2 cellular contexts compared by ENCODE assay signal in the genomic region with DNA sequence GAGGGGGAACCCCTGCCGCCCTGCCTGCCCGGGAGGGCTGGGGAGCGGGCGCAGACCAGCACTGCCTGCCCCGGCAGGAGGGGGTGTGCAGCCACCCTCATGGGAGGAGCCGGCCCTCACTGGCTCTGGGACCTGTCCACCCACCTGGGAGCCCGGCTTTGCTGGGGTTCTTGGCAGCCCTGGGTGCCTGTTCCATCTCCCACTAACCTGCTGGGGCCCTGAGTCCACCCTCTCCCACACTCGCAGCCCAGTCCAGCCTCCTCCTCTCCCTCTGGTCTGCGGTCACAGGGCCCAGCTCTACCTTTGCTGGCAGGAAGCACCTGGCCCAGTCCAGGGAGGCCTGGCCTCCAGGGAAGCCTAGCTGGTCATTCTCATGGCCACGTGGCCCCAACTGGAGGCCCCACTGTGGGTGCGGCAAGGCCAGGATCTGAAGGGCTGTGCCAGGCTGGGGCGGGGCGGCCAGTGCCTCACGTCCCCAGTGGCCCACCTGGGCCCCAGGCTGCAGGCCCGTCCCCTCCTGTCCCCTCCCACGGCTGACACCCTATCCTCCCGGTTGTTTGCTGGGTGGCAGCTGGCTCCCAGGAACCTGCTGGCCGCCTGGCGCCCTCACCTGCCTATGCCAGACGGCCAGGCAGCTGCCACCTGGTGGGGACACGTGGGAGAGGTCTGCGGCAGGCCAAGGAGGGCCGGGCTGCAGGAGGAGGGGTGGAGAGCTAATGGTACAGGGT.
TF ChIP-seq lines count a peak whose summit lies in the region.

A gene (minus strand): TSS at position 393 of the 728 bp plus-strand sequence. CDS start 721 bp downstream, outside the sequence.

TF ChIP-seq in H1, 55 proteins besides CTCF, POLR2A, EP300 and RAD21 (continues in another document):
- TF ChIP-seq, protein P1, sequence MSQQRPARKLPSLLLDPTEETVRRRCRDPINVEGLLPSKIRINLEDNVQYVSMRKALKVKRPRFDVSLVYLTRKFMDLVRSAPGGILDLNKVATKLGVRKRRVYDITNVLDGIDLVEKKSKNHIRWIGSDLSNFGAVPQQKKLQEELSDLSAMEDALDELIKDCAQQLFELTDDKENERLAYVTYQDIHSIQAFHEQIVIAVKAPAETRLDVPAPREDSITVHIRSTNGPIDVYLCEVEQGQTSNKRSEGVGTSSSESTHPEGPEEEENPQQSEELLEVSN (IDR thresholded peaks at IDR 0.05), result 0 out of 2 replicates have a peak, but pooled peaks have one; percentile 38
- no peak for TF ChIP-seq SIX5 (IDR thresholded peaks at IDR 0.05; ENCODE audit: low read depth, low read length)
- no peak for TF ChIP-seq PHF8 (conservative IDR thresholded peaks at IDR 0.05; ENCODE audit: low read depth, low read length)
- no peak for TF ChIP-seq SRF (IDR thresholded peaks at IDR 0.05; ENCODE audit: low read depth, low read length)
- no peak for TF ChIP-seq SUZ12 (IDR thresholded peaks at IDR 0.05; ENCODE audit: low read length)
- TF ChIP-seq JUN (IDR thresholded peaks at IDR 0.05; ENCODE audit: low read depth, low read length), result no peak
- TF ChIP-seq, protein P2, sequence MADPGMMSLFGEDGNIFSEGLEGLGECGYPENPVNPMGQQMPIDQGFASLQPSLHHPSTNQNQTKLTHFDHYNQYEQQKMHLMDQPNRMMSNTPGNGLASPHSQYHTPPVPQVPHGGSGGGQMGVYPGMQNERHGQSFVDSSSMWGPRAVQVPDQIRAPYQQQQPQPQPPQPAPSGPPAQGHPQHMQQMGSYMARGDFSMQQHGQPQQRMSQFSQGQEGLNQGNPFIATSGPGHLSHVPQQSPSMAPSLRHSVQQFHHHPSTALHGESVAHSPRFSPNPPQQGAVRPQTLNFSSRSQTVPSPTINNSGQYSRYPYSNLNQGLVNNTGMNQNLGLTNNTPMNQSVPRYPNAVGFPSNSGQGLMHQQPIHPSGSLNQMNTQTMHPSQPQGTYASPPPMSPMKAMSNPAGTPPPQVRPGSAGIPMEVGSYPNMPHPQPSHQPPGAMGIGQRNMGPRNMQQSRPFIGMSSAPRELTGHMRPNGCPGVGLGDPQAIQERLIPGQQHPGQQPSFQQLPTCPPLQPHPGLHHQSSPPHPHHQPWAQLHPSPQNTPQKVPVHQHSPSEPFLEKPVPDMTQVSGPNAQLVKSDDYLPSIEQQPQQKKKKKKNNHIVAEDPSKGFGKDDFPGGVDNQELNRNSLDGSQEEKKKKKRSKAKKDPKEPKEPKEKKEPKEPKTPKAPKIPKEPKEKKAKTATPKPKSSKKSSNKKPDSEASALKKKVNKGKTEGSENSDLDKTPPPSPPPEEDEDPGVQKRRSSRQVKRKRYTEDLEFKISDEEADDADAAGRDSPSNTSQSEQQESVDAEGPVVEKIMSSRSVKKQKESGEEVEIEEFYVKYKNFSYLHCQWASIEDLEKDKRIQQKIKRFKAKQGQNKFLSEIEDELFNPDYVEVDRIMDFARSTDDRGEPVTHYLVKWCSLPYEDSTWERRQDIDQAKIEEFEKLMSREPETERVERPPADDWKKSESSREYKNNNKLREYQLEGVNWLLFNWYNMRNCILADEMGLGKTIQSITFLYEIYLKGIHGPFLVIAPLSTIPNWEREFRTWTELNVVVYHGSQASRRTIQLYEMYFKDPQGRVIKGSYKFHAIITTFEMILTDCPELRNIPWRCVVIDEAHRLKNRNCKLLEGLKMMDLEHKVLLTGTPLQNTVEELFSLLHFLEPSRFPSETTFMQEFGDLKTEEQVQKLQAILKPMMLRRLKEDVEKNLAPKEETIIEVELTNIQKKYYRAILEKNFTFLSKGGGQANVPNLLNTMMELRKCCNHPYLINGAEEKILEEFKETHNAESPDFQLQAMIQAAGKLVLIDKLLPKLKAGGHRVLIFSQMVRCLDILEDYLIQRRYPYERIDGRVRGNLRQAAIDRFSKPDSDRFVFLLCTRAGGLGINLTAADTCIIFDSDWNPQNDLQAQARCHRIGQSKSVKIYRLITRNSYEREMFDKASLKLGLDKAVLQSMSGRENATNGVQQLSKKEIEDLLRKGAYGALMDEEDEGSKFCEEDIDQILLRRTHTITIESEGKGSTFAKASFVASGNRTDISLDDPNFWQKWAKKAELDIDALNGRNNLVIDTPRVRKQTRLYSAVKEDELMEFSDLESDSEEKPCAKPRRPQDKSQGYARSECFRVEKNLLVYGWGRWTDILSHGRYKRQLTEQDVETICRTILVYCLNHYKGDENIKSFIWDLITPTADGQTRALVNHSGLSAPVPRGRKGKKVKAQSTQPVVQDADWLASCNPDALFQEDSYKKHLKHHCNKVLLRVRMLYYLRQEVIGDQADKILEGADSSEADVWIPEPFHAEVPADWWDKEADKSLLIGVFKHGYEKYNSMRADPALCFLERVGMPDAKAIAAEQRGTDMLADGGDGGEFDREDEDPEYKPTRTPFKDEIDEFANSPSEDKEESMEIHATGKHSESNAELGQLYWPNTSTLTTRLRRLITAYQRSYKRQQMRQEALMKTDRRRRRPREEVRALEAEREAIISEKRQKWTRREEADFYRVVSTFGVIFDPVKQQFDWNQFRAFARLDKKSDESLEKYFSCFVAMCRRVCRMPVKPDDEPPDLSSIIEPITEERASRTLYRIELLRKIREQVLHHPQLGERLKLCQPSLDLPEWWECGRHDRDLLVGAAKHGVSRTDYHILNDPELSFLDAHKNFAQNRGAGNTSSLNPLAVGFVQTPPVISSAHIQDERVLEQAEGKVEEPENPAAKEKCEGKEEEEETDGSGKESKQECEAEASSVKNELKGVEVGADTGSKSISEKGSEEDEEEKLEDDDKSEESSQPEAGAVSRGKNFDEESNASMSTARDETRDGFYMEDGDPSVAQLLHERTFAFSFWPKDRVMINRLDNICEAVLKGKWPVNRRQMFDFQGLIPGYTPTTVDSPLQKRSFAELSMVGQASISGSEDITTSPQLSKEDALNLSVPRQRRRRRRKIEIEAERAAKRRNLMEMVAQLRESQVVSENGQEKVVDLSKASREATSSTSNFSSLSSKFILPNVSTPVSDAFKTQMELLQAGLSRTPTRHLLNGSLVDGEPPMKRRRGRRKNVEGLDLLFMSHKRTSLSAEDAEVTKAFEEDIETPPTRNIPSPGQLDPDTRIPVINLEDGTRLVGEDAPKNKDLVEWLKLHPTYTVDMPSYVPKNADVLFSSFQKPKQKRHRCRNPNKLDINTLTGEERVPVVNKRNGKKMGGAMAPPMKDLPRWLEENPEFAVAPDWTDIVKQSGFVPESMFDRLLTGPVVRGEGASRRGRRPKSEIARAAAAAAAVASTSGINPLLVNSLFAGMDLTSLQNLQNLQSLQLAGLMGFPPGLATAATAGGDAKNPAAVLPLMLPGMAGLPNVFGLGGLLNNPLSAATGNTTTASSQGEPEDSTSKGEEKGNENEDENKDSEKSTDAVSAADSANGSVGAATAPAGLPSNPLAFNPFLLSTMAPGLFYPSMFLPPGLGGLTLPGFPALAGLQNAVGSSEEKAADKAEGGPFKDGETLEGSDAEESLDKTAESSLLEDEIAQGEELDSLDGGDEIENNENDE (IDR thresholded peaks at IDR 0.05; ENCODE audit: insufficient replicate concordance, low read length), result no peak
- no peak for TF ChIP-seq EGR1 (IDR thresholded peaks at IDR 0.05; ENCODE audit: borderline replicate concordance, low read depth, low read length)
- TF ChIP-seq GABPA (IDR thresholded peaks at IDR 0.05; ENCODE audit: borderline replicate concordance, insufficient read depth, low read length), result peak; percentile 72; the same call in 1 of the 2 replicates

TF ChIP-seq in neural cell, 6 proteins besides CTCF, POLR2A, EP300 and RAD21 (continued from another document):
- TF ChIP-seq, protein P3, sequence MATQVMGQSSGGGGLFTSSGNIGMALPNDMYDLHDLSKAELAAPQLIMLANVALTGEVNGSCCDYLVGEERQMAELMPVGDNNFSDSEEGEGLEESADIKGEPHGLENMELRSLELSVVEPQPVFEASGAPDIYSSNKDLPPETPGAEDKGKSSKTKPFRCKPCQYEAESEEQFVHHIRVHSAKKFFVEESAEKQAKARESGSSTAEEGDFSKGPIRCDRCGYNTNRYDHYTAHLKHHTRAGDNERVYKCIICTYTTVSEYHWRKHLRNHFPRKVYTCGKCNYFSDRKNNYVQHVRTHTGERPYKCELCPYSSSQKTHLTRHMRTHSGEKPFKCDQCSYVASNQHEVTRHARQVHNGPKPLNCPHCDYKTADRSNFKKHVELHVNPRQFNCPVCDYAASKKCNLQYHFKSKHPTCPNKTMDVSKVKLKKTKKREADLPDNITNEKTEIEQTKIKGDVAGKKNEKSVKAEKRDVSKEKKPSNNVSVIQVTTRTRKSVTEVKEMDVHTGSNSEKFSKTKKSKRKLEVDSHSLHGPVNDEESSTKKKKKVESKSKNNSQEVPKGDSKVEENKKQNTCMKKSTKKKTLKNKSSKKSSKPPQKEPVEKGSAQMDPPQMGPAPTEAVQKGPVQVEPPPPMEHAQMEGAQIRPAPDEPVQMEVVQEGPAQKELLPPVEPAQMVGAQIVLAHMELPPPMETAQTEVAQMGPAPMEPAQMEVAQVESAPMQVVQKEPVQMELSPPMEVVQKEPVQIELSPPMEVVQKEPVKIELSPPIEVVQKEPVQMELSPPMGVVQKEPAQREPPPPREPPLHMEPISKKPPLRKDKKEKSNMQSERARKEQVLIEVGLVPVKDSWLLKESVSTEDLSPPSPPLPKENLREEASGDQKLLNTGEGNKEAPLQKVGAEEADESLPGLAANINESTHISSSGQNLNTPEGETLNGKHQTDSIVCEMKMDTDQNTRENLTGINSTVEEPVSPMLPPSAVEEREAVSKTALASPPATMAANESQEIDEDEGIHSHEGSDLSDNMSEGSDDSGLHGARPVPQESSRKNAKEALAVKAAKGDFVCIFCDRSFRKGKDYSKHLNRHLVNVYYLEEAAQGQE (IDR thresholded peaks at IDR 0.05; ENCODE audit: borderline replicate concordance), result no peak
- peak; percentile 51 for TF ChIP-seq SMC3 (conservative IDR thresholded peaks at IDR 0.05; ENCODE audit: poor library complexity)
- TF ChIP-seq EZH2 (IDR thresholded peaks at IDR 0.05; ENCODE audit: borderline replicate concordance, insufficient read depth, low read length, poor library complexity, severe bottlenecking), result no peak
TF ChIP-seq in neural cell: peak in this region for 1.
